In genomic region chr13:21753117-21753729, GRCh38 we compare ENCODE assay signal across 22 cellular contexts.
"Had no signal": no experiment of that assay in that cellular context is flagged by ENCODE, and none has a peak within 500 bp of the region (broad histone marks: within the 10 kb centered on the region; RNA-seq: fewer than 3 reads in every experiment).

No MANE protein-coding gene starts in this region.

- H3K9me3 ChIP-seq: MG63 had no signal

- H3K4me3 ChIP-seq: MG63, SJSA1, SK-N-MC had no signal

- H3K27me3 ChIP-seq: MG63, SJSA1 had no signal

- H3K36me3 ChIP-seq: MG63, SJSA1 had no signal

- DNase-seq: KBM-7, MG63, NCI-H1092, NCI-H1105 treated with DMSO at 0.1 percent for 48 hours, NCI-H1417 treated with DMSO at 0.1 percent for 48 hours, NCI-H146, NCI-H1694 treated with DMSO at 0.1 percent for 48 hours, NCI-H2029, NCI-H2081 treated with DMSO at 0.1 percent for 48 hours, NCI-H2171, NCI-H226, NCI-H446, NCI-H510A, NCI-H524 treated with DMSO at 0.1 percent for 48 hours, NCI-H69, NCI-H774, Right ventricle myocardium superior, RPMI8226, SIG-M5 had no signal

- H3K27ac ChIP-seq: HL-60, SJSA1, SK-N-MC had no signal
